Comparison of ENCODE assay signal across 2 cellular contexts in the genomic region with DNA sequence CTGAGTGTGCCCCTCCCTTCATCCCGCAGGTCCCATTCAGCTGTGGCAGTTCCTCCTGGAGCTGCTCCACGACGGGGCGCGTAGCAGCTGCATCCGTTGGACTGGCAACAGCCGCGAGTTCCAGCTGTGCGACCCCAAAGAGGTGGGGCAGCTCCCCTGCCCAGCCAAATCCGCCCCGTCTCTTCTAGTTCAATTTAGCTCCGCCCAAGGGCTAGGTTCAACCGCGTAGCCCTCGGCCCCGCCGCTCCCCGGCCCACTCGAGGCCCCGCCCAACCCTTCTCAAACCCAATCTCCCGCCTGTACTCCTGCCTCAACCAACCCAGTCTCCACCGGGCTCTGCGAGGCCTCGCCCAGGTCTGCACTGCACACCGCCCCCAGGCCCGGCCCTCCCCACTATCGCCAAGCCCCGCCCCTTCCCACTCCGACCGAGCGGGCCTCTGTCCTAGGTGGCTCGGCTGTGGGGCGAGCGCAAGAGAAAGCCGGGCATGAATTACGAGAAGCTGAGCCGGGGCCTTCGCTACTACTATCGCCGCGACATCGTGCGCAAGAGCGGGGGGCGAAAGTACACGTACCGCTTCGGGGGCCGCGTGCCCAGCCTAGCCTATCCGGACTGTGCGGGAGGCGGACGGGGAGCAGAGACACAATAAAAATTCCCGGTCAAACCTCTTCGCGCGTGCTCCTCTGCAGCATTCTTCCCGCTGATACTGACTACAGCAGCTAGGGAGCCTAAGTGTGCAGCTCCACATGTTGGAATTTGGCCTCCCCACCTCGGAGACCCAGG.
TF ChIP-seq lines count a peak whose summit lies in the region.

No MANE protein-coding gene starts in this region.

TF ChIP-seq in GM23338, 12 proteins besides CTCF, POLR2A, EP300 and RAD21:
- TF ChIP-seq NANOG (IDR thresholded peaks at IDR 0.05; ENCODE audit: borderline replicate concordance), result no peak
- peak; percentile 43 for TF ChIP-seq REST (IDR thresholded peaks at IDR 0.05; ENCODE audit: unreplicated experiment)

TF ChIP-seq in neural cell, 6 proteins besides CTCF, POLR2A, EP300 and RAD21:
- TF ChIP-seq EZH2 (IDR thresholded peaks at IDR 0.05; ENCODE audit: borderline replicate concordance, insufficient read depth, low read length, poor library complexity, severe bottlenecking) (no peak), MXI1 (conservative IDR thresholded peaks at IDR 0.05; ENCODE audit: poor library complexity, severe bottlenecking) (peak; percentile 28)
